In genomic region chr10:111017093-111017492, GRCh38 we compare ENCODE assay signal across 37 cellular contexts. TPM values are rescaled to one million over a fixed set of nuclear protein-coding genes. Genes with fewer than 3 reads are reported as not detected.
DNase-seq lines count a peak whose midpoint lies in the region; ATAC-seq, FAIRE-seq and TF ChIP-seq lines count a peak whose summit lies in the region.
"Had no signal": no experiment of that assay in that cellular context is flagged by ENCODE, and none has a peak within 500 bp of the region (broad histone marks: within the 10 kb centered on the region; RNA-seq: fewer than 3 reads in every experiment).

No MANE protein-coding gene starts in this region.

- H3K4me2 ChIP-seq in keratinocyte (ENCODE audit: control insufficient read depth, extremely low read depth, insufficient read depth, low read depth, low read length) = no peak overlapping the region
- H3K4me2 ChIP-seq in osteoblast (ENCODE audit: insufficient read depth, low read length) = no peak overlapping the region
- H3K4me2 ChIP-seq: BLaER1 treated with 17β-estradiol and CSF1 and Interleukin-3, amounts not matched to agents 10 nM and 100 nM; SK-N-SH had no signal

- H3K4me3 Mint-ChIP-seq in endodermal cell = no peak overlapping the region
- H3K4me3 Mint-ChIP-seq: activated CD8-positive, alpha-beta memory T cell treated with anti-CD3 and anti-CD28 coated beads, Interleukin-2, amount 10 ng/mL, durations not matched to agents 7 days and 5 days; activated naive CD4-positive, alpha-beta T cell treated with anti-CD3 and anti-CD28 coated beads for 36 hours; effector memory CD8-positive, alpha-beta T cell; nephron; stimulated activated effector memory CD8-positive, alpha-beta T cell treated with anti-CD3 and anti-CD28 coated beads, Interleukin-12 subunit alpha, Interleukin-12 subunit beta, amount 100 ng/mL, for 72 hours had no signal

- FAIRE-seq in keratinocyte (lab: Jason Lieb, UNC) = peak; percentile 41
- FAIRE-seq: urothelium cell line had no signal

- dilution Hi-C loops in keratinocyte (cut with MboI; ENCODE audit: extremely low pct_ligation_motif_present, low sequenced_read_pairs) = no loop called here

- H3K27me3 Mint-ChIP-seq in endodermal cell (ENCODE audit: insufficient read depth) = no peaks in the 10 kb centered on the region
- H3K27me3 Mint-ChIP-seq: activated CD8-positive, alpha-beta memory T cell treated with anti-CD3 and anti-CD28 coated beads, Interleukin-2, amount 10 ng/mL, durations not matched to agents 7 days and 5 days; effector memory CD8-positive, alpha-beta T cell had no signal

- TF ChIP-seq CTCF in keratinocyte (optimal IDR thresholded peaks at IDR 0.05 in 1 of 3, IDR thresholded peaks at IDR 0.05 in 1 of 3, conservative IDR thresholded peaks at IDR 0.05 in 1 of 3; ENCODE audit: extremely low read depth in 1 of 3, insufficient read depth in 2 of 3, low read length in 3 of 3) = no peak
- TF ChIP-seq CTCF in osteoblast (IDR thresholded peaks at IDR 0.05; ENCODE audit: extremely low read depth, low read depth, low read length) = no peak
- TF ChIP-seq CTCF in lower leg skin (IDR thresholded peaks at IDR 0.05) = no peak
- no peak for TF ChIP-seq CTCF in endodermal cell (conservative IDR thresholded peaks at IDR 0.05)

- H3K27me3 ChIP-seq in keratinocyte (ENCODE audit: control insufficient read depth, extremely low read depth, insufficient read depth, low read length) (no peaks in the 10 kb centered on the region), osteoblast (ENCODE audit: insufficient read depth, low read length) (no peaks in the 10 kb centered on the region), endodermal cell (ENCODE audit: control insufficient read depth, insufficient read depth, low read length, poor library complexity, severe bottlenecking) (no peaks in the 10 kb centered on the region)
- H3K27me3 ChIP-seq: BLaER1 treated with 17β-estradiol and CSF1 and Interleukin-3, amounts not matched to agents 10 nM and 100 nM; esophagus squamous epithelium; gastrocnemius medialis; spleen had no signal

- DNase-seq in NOMO-1 treated with DMSO at 0.1 percent for 48 hours (lab: John Stamatoyannopoulos, UW; ENCODE audit: unreplicated experiment) = peak; percentile 78
- DNase-seq in keratinocyte (ENCODE audit: low read depth, low spot score) = no peak
- DNase-seq in osteoblast (ENCODE audit: insufficient read length, low spot score, missing footprints) = no peak
- no peak for DNase-seq in lower leg skin (ENCODE audit: low spot score in 2 of 2)
- no peak for DNase-seq in endodermal cell
- DNase-seq: activated CD4-positive, alpha-beta T cell treated with anti-CD3 and anti-CD28 coated beads, Interleukin-2, amount 50 U/mL, for 1 hour; activated CD8-positive, alpha-beta memory T cell treated with anti-CD3 and anti-CD28 coated beads, Interleukin-2, amount 10 ng/mL, durations not matched to agents 7 days and 5 days; activated naive CD4-positive, alpha-beta T cell treated with anti-CD3 and anti-CD28 coated beads for 36 hours; amniotic stem cell; Caco-2; DND-41; effector memory CD8-positive, alpha-beta T cell; esophagus squamous epithelium; gastrocnemius medialis; hypothalamus; KG1; left ventricle myocardium superior; midbrain; MM.1S; NCI-H1694 treated with DMSO at 0.1 percent for 48 hours; NCI-H2171 treated with DMSO at 0.1 percent for 48 hours; NCI-H524; right cardiac atrium; SK-N-SH; spleen; stimulated activated CD4-positive, alpha-beta T cell treated with anti-CD3 and anti-CD28 coated beads, Interleukin-2, amount 100 ng/mL, for 48 hours; WERI-Rb-1 had no signal

- intact Hi-C loops in lower leg skin (cut with DNase I; ENCODE audit: low total_unique reads) = no loop called here

- peaks cover 2% of the 10 kb centered on the region for H3K9me3 Mint-ChIP-seq in endodermal cell
- H3K9me3 Mint-ChIP-seq: effector memory CD8-positive, alpha-beta T cell; nephron; stimulated activated effector memory CD8-positive, alpha-beta T cell treated with anti-CD3 and anti-CD28 coated beads, Interleukin-12 subunit alpha, Interleukin-12 subunit beta, amount 100 ng/mL, for 72 hours had no signal

- WGBS in lower leg skin, 2 donors = 49 to 96% methylated on average over 2 of the region's 2 CpGs
- 96 to 100% methylated on average over 1 of the region's 2 CpGs for WGBS in endodermal cell (ENCODE audit: insufficient coverage in 1 of 2, insufficient read length in 1 of 2), 2 experiments

- peaks cover 4% of the 10 kb centered on the region for H3K4me1 Mint-ChIP-seq in endodermal cell
- H3K4me1 Mint-ChIP-seq: nephron had no signal

- no peak overlapping the region for H3K27ac Mint-ChIP-seq in endodermal cell
- H3K27ac Mint-ChIP-seq: activated CD8-positive, alpha-beta memory T cell treated with anti-CD3 and anti-CD28 coated beads, Interleukin-2, amount 10 ng/mL, durations not matched to agents 7 days and 5 days; activated naive CD4-positive, alpha-beta T cell treated with anti-CD3 and anti-CD28 coated beads for 36 hours; nephron; stimulated activated effector memory CD8-positive, alpha-beta T cell treated with anti-CD3 and anti-CD28 coated beads, Interleukin-12 subunit alpha, Interleukin-12 subunit beta, amount 100 ng/mL, for 72 hours had no signal

- TF ChIP-seq POLR2A in lower leg skin (IDR thresholded peaks at IDR 0.05) = no peak

- H3K9me3 ChIP-seq in keratinocyte (ENCODE audit: control insufficient read depth, low read depth, low read length) (no peaks in the 10 kb centered on the region), osteoblast (ENCODE audit: low read depth, low read length) (no peaks in the 10 kb centered on the region), endodermal cell (ENCODE audit: control insufficient read depth, low read length) (peaks cover 21% of the 10 kb centered on the region)
- H3K9me3 ChIP-seq: Caco-2, esophagus squamous epithelium, gastrocnemius medialis, SK-N-SH, spleen had no signal

- no peak overlapping the region for H2AFZ ChIP-seq in keratinocyte (ENCODE audit: control insufficient read depth, low read length)
- no peak overlapping the region for H2AFZ ChIP-seq in osteoblast (ENCODE audit: low read length)
- H2AFZ ChIP-seq: parathyroid adenoma had no signal

- H4K20me1 ChIP-seq in keratinocyte (ENCODE audit: control insufficient read depth, extremely low read depth, insufficient read depth, low read length) = no peaks in the 10 kb centered on the region
- no peaks in the 10 kb centered on the region for H4K20me1 ChIP-seq in osteoblast (ENCODE audit: insufficient read depth, low read length)

- no peak overlapping the region for H3K27ac ChIP-seq in keratinocyte (ENCODE audit: control insufficient read depth, insufficient read depth, low read length)
- H3K27ac ChIP-seq in osteoblast (ENCODE audit: low read depth, low read length) = no peak overlapping the region
- no peak overlapping the region for H3K27ac ChIP-seq in endodermal cell (ENCODE audit: low read depth, low read length)
- H3K27ac ChIP-seq: esophagus squamous epithelium, gastrocnemius medialis, parathyroid adenoma, RWPE1, spleen, WERI-Rb-1 had no signal

- H3K9ac ChIP-seq in keratinocyte (ENCODE audit: control insufficient read depth, extremely low read depth, insufficient read depth, low read length) (no peak overlapping the region), endodermal cell (ENCODE audit: extremely low read depth, low read length, poor library complexity, severe bottlenecking) (no peak overlapping the region)
- H3K9ac ChIP-seq: BLaER1 treated with 17β-estradiol and CSF1 and Interleukin-3, amounts not matched to agents 10 nM and 100 nM; parathyroid adenoma; SK-N-SH had no signal

- H3K9me1 ChIP-seq in keratinocyte (ENCODE audit: control insufficient read depth, extremely low read depth, insufficient read depth, low read length) = no peaks in the 10 kb centered on the region

- H3K4me1 ChIP-seq in keratinocyte (ENCODE audit: control insufficient read depth, extremely low read depth, insufficient read depth, low read length) (no peaks in the 10 kb centered on the region), osteoblast (ENCODE audit: insufficient read depth, low read length) (no peaks in the 10 kb centered on the region), endodermal cell (ENCODE audit: control insufficient read depth, insufficient read depth, low read length) (no peaks in the 10 kb centered on the region)
- H3K4me1 ChIP-seq: Caco-2, esophagus squamous epithelium, gastrocnemius medialis, parathyroid adenoma, spleen had no signal

- no peak overlapping the region for H3K4me3 ChIP-seq in keratinocyte (ENCODE audit: control insufficient read depth in 2 of 3, extremely low read depth in 1 of 3, insufficient read depth in 2 of 3, low read depth in 1 of 3, low read length in 3 of 3)
- H3K4me3 ChIP-seq in osteoblast (ENCODE audit: insufficient read depth, low read length) = no peak overlapping the region
- no peak overlapping the region for H3K4me3 ChIP-seq in lower leg skin (ENCODE audit: low read depth, poor library complexity, severe bottlenecking)
- no peak overlapping the region for H3K4me3 ChIP-seq in endodermal cell (ENCODE audit: low read length)
- H3K4me3 ChIP-seq: BLaER1 treated with 17β-estradiol and CSF1 and Interleukin-3, amounts not matched to agents 10 nM and 100 nM; esophagus squamous epithelium; gastrocnemius medialis; spleen had no signal

- H3K36me3 Mint-ChIP-seq in endodermal cell (ENCODE audit: low read depth) = peaks cover 38% of the 10 kb centered on the region

- no peaks in the 10 kb centered on the region for H3K79me2 ChIP-seq in keratinocyte (ENCODE audit: control insufficient read depth, insufficient read depth, low read length)
- no peaks in the 10 kb centered on the region for H3K79me2 ChIP-seq in osteoblast (ENCODE audit: insufficient read depth, low read length)
- H3K79me2 ChIP-seq: parathyroid adenoma had no signal

- H3K36me3 ChIP-seq in keratinocyte (ENCODE audit: control insufficient read depth in 2 of 2, extremely low read depth in 1 of 2, insufficient read depth in 2 of 2, low read length in 2 of 2) = peaks cover 0 to 1% of the 10 kb centered on the region in 2 experiments
- peaks cover under 1% of the 10 kb centered on the region for H3K36me3 ChIP-seq in osteoblast (ENCODE audit: insufficient read depth, low read length)
- peaks cover 53% of the 10 kb centered on the region for H3K36me3 ChIP-seq in endodermal cell (ENCODE audit: control insufficient read depth, insufficient read depth, low read length)

- ATAC-seq in GM18498 (IDR thresholded peaks at IDR 0.05; ENCODE audit: unreplicated experiment) = peak; percentile 48
- ATAC-seq in HG02981 (IDR thresholded peaks at IDR 0.05; ENCODE audit: unreplicated experiment) = peak; percentile 61
- no peak for ATAC-seq in HG03045 (IDR thresholded peaks at IDR 0.05; ENCODE audit: unreplicated experiment)
- ATAC-seq: activated CD8-positive, alpha-beta memory T cell treated with anti-CD3 and anti-CD28 coated beads, Interleukin-2, amount 10 ng/mL, durations not matched to agents 7 days and 5 days; effector memory CD8-positive, alpha-beta T cell; gastrocnemius medialis; HCT116; left ventricle myocardium superior; right cardiac atrium; stimulated activated effector memory CD8-positive, alpha-beta T cell treated with anti-CD3 and anti-CD28 coated beads, Interleukin-12 subunit alpha, Interleukin-12 subunit beta, amount 100 ng/mL, for 72 hours had no signal

RNA-seq across cellular contexts. Expression of gene ADRA2A, which starts 59.7 kb away (rescaled TPM):
- 0.01 TPM in 1 of 3 replicates, not detected in the others for polyA plus RNA-seq in keratinocyte
- not detected for polyA plus RNA-seq in keratinocyte (2011; ENCODE audit: low read depth)
- not detected in 2 replicates for polyA plus RNA-seq in keratinocyte (2011; cell fraction: cytosol; rRNA removed)
- polyA plus RNA-seq in keratinocyte (2011; cell fraction: nucleus; rRNA removed) = 0.07 TPM in 1 of 2 replicates, not detected in the other
- not detected in 2 replicates for polyA plus RNA-seq in keratinocyte (2012; ENCODE audit: low replicate concordance)
- polyA minus RNA-seq in keratinocyte = not detected in 3 replicates
- not detected for polyA minus RNA-seq in keratinocyte (2011; cell fraction: cytosol; rRNA and poly(A)+ RNA removed)
- polyA minus RNA-seq in keratinocyte (2011; cell fraction: nucleus; rRNA and poly(A)+ RNA removed) = 0.11 TPM in 1 of 2 replicates, not detected in the other
- total RNA-seq in osteoblast (0.29 and 0.72 TPM in 2 replicates), lower leg skin (1 to 10 TPM; 2.9 to 9.7 (median 5.3) TPM), endodermal cell (under 1 TPM in 1 of 2 donors, not detected in 1; 0.13 TPM)
- 0.53 TPM for polyA plus RNA-seq in endodermal cell (2013, experiment 1 of 2)
- 0.87 TPM for polyA plus RNA-seq in endodermal cell (2013, experiment 2 of 2)
- total RNA-seq: activated CD8-positive, alpha-beta memory T cell treated with anti-CD3 and anti-CD28 coated beads, Interleukin-2, amount 10 ng/mL, durations not matched to agents 7 days and 5 days; activated naive CD4-positive, alpha-beta T cell treated with anti-CD3 and anti-CD28 coated beads for 36 hours had no signal
